ENCODE assay signal across 8 cellular contexts in genomic region chr3:32177702-32178198, GRCh38.
DNase-seq lines count a peak whose midpoint lies in the region; ATAC-seq and TF ChIP-seq lines count a peak whose summit lies in the region.

No MANE protein-coding gene starts in this region.

- no peak overlapping the region for H2BK120ac ChIP-seq in H9 (ENCODE audit: low read depth, low read length, poor library complexity, severe bottlenecking)

- no peak overlapping the region for H3K4me2 ChIP-seq in H9 (ENCODE audit: insufficient read depth, insufficient read length, low read length)

- H3K27ac Mint-ChIP-seq in H9 (no peak overlapping the region), brain (no peak overlapping the region)

- H3K23me2 ChIP-seq in H9 (ENCODE audit: insufficient read length, low read depth, low read length, poor library complexity, severe bottlenecking) = no peaks in the 10 kb centered on the region

- no peaks in the 10 kb centered on the region for H3K9me3 ChIP-seq in H9 (ENCODE audit: control insufficient read depth, low read depth, low read length)

- H3K4me3 ChIP-seq in NB4 (ENCODE audit: low read depth, low read length) = no peak overlapping the region

- no peak overlapping the region for H2BK20ac ChIP-seq in H9 (ENCODE audit: low read depth, low read length, poor library complexity, severe bottlenecking)

- H3K79me2 ChIP-seq in H9 (ENCODE audit: insufficient read depth, low read length) = no peaks in the 10 kb centered on the region

- no peak for ATAC-seq in GM19397 (IDR thresholded peaks at IDR 0.05; ENCODE audit: unreplicated experiment)

- H3K79me1 ChIP-seq in H9 (ENCODE audit: insufficient read depth, low read depth, low read length, poor library complexity, severe bottlenecking) = no peaks in the 10 kb centered on the region

- in situ Hi-C loops in G401 (cut with HindIII; ENCODE audit: low sequenced_read_pairs) = loop anchor here (10.0 kb wide), 1 partner anchor 167 kb away; no protein-coding TSS in a partner anchor

- H3K23ac ChIP-seq in H9 (ENCODE audit: insufficient read length, low read depth, low read length) = no peak overlapping the region

- no peaks in the 10 kb centered on the region for H3K27me3 ChIP-seq in H9 (ENCODE audit: insufficient read depth, low read length)

- peaks cover 2 to 7% of the 10 kb centered on the region in 2 experiments; a peak in 2 of 4 replicates for H3K4me1 Mint-ChIP-seq in H9
- no peaks in the 10 kb centered on the region for H3K4me1 Mint-ChIP-seq in brain

- H3K27ac ChIP-seq in H9 (ENCODE audit: insufficient read length, low read depth, low read length) = no peak overlapping the region

- no peak overlapping the region for H3K9ac ChIP-seq in H9 (ENCODE audit: extremely low read depth, insufficient read length, low read length)

- no peak overlapping the region for H2BK15ac ChIP-seq in H9 (ENCODE audit: low read depth, low read length)

- H3K36me3 Mint-ChIP-seq in H9 (ENCODE audit: insufficient read depth in 1 of 3, low read depth in 3 of 3) (no peaks in the 10 kb centered on the region), brain (peaks cover 6% of the 10 kb centered on the region)

- H2BK12ac ChIP-seq in H9 (ENCODE audit: insufficient read length, low read depth, low read length) = no peak overlapping the region

- TF ChIP-seq CTCF in H9 (conservative IDR thresholded peaks at IDR 0.05) (peak; percentile 87), NB4 (IDR thresholded peaks at IDR 0.05; ENCODE audit: low read depth, low read length) (peak; percentile 97), brain (conservative IDR thresholded peaks at IDR 0.05) (peak; percentile 5 to 42)

- H4K5ac ChIP-seq in H9 (ENCODE audit: insufficient read length, low read depth, low read length) = no peak overlapping the region

- H2BK5ac ChIP-seq in H9 (ENCODE audit: insufficient read length, low read length) = no peak overlapping the region

- no peaks in the 10 kb centered on the region for H3K4me1 ChIP-seq in H9 (ENCODE audit: insufficient read depth, low read length)

- H3K4me3 Mint-ChIP-seq in H9 = peak overlapping the region in 1 of 2 experiments; percentile 23; a peak in 1 of 5 replicates
- H3K4me3 Mint-ChIP-seq in brain = no peak overlapping the region

- no peak overlapping the region for H3K18ac ChIP-seq in H9 (ENCODE audit: insufficient read length, low read depth, low read length)

- no peaks in the 10 kb centered on the region; a peak in 1 of 5 replicates for H3K9me3 Mint-ChIP-seq in H9
- H3K9me3 Mint-ChIP-seq in brain = peaks cover 4 to 11% (median 6%) of the 10 kb centered on the region in 5 experiments

- no peak for TF ChIP-seq POLR2A in NB4 (IDR thresholded peaks at IDR 0.05; ENCODE audit: extremely low read depth, insufficient read length)

- H2AFZ ChIP-seq in H9 (ENCODE audit: low read length) = no peak overlapping the region

- no peak overlapping the region for H4K8ac ChIP-seq in H9 (replicated peaks; ENCODE audit: insufficient read length, low read depth, low read length)

- H4K91ac ChIP-seq in H9 (ENCODE audit: insufficient read length, low read depth, low read length) = no peak overlapping the region

- peak; percentile 57 for DNase-seq in G401 (ENCODE audit: low spot score)
- DNase-seq in H9 = peak; percentile 83
- peak; percentile 82 for DNase-seq in NB4 (ENCODE audit: low read depth)
- DNase-seq in T-helper 2 cell = peak in 3 of 5 experiments; percentile 8 to 76 (median 15)
- peak; percentile 90 for DNase-seq in islet precursor cell
- peak; percentile 12 to 32 (median 12) for DNase-seq in stimulated activated CD4-positive, alpha-beta T cell treated with anti-CD3 and anti-CD28 coated beads, TNF-alpha, amount 100 ng/mL, for 24 hours (ENCODE audit: low read depth in 3 of 3)

- no CpG with 5 or more reads among the region's 5 CpGs for WGBS in H9 (ENCODE audit: extremely low coverage, insufficient read length, low lambda C conversion rate)

- H4K20me1 ChIP-seq in H9 (ENCODE audit: control insufficient read depth, insufficient read depth, insufficient read length) = no peaks in the 10 kb centered on the region

- H3K4ac ChIP-seq in H9 (ENCODE audit: low read depth, low read length) = no peak overlapping the region

- peaks cover 3% of the 10 kb centered on the region for H3K27me3 Mint-ChIP-seq in H9 (ENCODE audit: low read depth)
- H3K27me3 Mint-ChIP-seq in brain = peaks cover 17% of the 10 kb centered on the region

- no peak overlapping the region for H2AK5ac ChIP-seq in H9 (ENCODE audit: insufficient read length, low read length)

- H3T11ph ChIP-seq in H9 (ENCODE audit: low read length) = no peak overlapping the region

- H3K14ac ChIP-seq in H9 (ENCODE audit: insufficient read depth, low read length) = no peak overlapping the region

- H3K56ac ChIP-seq in H9 (ENCODE audit: insufficient read length, low read depth, low read length) = no peak overlapping the region

Comparison
In these comparisons a context has a peak if more than half of its experiments do, and no peak if none do; other contexts are left out.
1. DNase-seq: peak in every context shown above with its lines; median percentile 90 in islet precursor cell; 83 in H9; 82 in NB4; 57 in G401; 15 in T-helper 2 cell; 12 in stimulated activated CD4-positive, alpha-beta T cell treated with anti-CD3 and anti-CD28 coated beads, TNF-alpha, amount 100 ng/mL, for 24 hours.
2. CTCF ChIP-seq: peak in every context shown above with its lines; median percentile 97 in NB4; 87 in H9; 24 in brain.